23 cellular contexts compared by ENCODE assay signal in the genomic region with DNA sequence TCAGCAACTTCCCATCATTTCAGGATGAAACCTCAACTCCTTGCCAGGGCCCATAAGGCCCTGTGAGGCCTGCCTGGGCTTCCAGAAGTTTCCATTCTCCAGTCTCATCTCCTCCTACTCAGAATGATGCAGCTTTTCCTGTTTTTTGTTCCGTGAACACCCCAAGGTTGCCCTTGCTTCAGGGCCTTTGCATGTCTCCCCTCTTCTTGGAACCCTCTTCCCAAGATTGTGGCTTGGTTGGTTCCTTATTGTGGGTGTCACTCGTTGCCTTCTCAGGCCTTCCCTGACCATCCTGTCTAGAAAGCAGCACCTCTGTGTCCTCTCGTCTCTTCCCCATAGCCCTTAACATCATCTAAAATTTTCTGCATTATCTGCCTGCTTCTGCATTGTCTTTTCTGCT. TPM values are rescaled to one million over a fixed set of nuclear protein-coding genes. Genes with fewer than 3 reads are reported as not detected.
DNase-seq lines count a peak whose midpoint lies in the region; ATAC-seq and TF ChIP-seq lines count a peak whose summit lies in the region.
"Had no signal": no experiment of that assay in that cellular context is flagged by ENCODE, and none has a peak within 500 bp of the region (broad histone marks: within the 10 kb centered on the region; RNA-seq: fewer than 3 reads in every experiment).

No MANE protein-coding gene starts in this region.

- H3K4me3 Mint-ChIP-seq in dendritic cell treated with granulocyte-macrophage colony-stimulating factor and Interleukin-4, amounts not matched to agents 40 ng/mL and 50 ng/mL, for 4 days: no peak overlapping the region
- H3K4me3 Mint-ChIP-seq in neural progenitor cell (no peak overlapping the region), progenitor cell of endocrine pancreas (ENCODE audit: low read depth) (no peak overlapping the region), glutamatergic neuron (ENCODE audit: unreplicated experiment) (no peak overlapping the region)
- H3K4me3 Mint-ChIP-seq in stimulated activated naive B cell treated with anti-CD40 and anti-IgM and Interleukin-4, amounts not matched to agents 10 μg/mL and 1 μg/mL and 100 μg/mL, for 72 hours: no peak overlapping the region
- H3K4me3 Mint-ChIP-seq: CD4-positive, CD25-positive, alpha-beta regulatory T cell; CD8-positive, alpha-beta T cell; HFFc6 had no signal

- no peaks in the 10 kb centered on the region for H3K27me3 ChIP-seq in neural progenitor cell
- H3K27me3 ChIP-seq: BE2C; BLaER1 treated with 17β-estradiol and CSF1 and Interleukin-3, amounts not matched to agents 10 nM and 100 nM had no signal

- no peak overlapping the region for H3K9ac ChIP-seq in neural progenitor cell
- H3K9ac ChIP-seq: BLaER1 treated with 17β-estradiol and CSF1 and Interleukin-3, amounts not matched to agents 10 nM and 100 nM had no signal

- H3K4me1 Mint-ChIP-seq in dendritic cell treated with granulocyte-macrophage colony-stimulating factor and Interleukin-4, amounts not matched to agents 40 ng/mL and 50 ng/mL, for 4 days (ENCODE audit: low read depth): peaks cover 92% of the 10 kb centered on the region
- H3K4me1 Mint-ChIP-seq in neural progenitor cell: peaks cover 23% of the 10 kb centered on the region
- H3K4me1 Mint-ChIP-seq in stimulated activated naive B cell treated with anti-CD40 and anti-IgM and Interleukin-4, amounts not matched to agents 10 μg/mL and 1 μg/mL and 100 μg/mL, for 72 hours: peaks cover 27 to 40% of the 10 kb centered on the region in 2 donors
- H3K4me1 Mint-ChIP-seq in progenitor cell of endocrine pancreas (ENCODE audit: low read depth): peaks cover 4% of the 10 kb centered on the region
- peaks cover 6% of the 10 kb centered on the region for H3K4me1 Mint-ChIP-seq in glutamatergic neuron (ENCODE audit: low read depth, unreplicated experiment)

- peak overlapping the region; percentile 84 for H3K27ac Mint-ChIP-seq in dendritic cell treated with granulocyte-macrophage colony-stimulating factor and Interleukin-4, amounts not matched to agents 40 ng/mL and 50 ng/mL, for 4 days
- H3K27ac Mint-ChIP-seq in neural progenitor cell: peak overlapping the region; percentile 90
- peak overlapping the region; percentile 6 for H3K27ac Mint-ChIP-seq in stimulated activated naive B cell treated with anti-CD40 and anti-IgM and Interleukin-4, amounts not matched to agents 10 μg/mL and 1 μg/mL and 100 μg/mL, for 72 hours
- no peak overlapping the region for H3K27ac Mint-ChIP-seq in progenitor cell of endocrine pancreas
- no peak overlapping the region for H3K27ac Mint-ChIP-seq in glutamatergic neuron (ENCODE audit: unreplicated experiment)
- H3K27ac Mint-ChIP-seq: CD4-positive, CD25-positive, alpha-beta regulatory T cell; CD8-positive, alpha-beta T cell; HFFc6 had no signal

- H3K9me3 Mint-ChIP-seq in dendritic cell treated with granulocyte-macrophage colony-stimulating factor and Interleukin-4, amounts not matched to agents 40 ng/mL and 50 ng/mL, for 4 days: no peaks in the 10 kb centered on the region
- H3K9me3 Mint-ChIP-seq in neural progenitor cell (no peaks in the 10 kb centered on the region), progenitor cell of endocrine pancreas (ENCODE audit: low read depth) (peaks cover 4% of the 10 kb centered on the region), glutamatergic neuron (ENCODE audit: unreplicated experiment) (peaks cover 3% of the 10 kb centered on the region)
- no peaks in the 10 kb centered on the region for H3K9me3 Mint-ChIP-seq in stimulated activated naive B cell treated with anti-CD40 and anti-IgM and Interleukin-4, amounts not matched to agents 10 μg/mL and 1 μg/mL and 100 μg/mL, for 72 hours
- H3K9me3 Mint-ChIP-seq: CD4-positive, CD25-positive, alpha-beta regulatory T cell; CD8-positive, alpha-beta T cell; HFFc6 had no signal

- H3K79me2 ChIP-seq in neural progenitor cell (ENCODE audit: low read depth): no peaks in the 10 kb centered on the region

- H3K4me1 ChIP-seq in neural progenitor cell: no peaks in the 10 kb centered on the region
- H3K4me1 ChIP-seq: A549, Caco-2, HAP-1 had no signal

- no peak overlapping the region for H3K27ac ChIP-seq in neural progenitor cell
- H3K27ac ChIP-seq: A549; BLaER1 treated with 17β-estradiol and CSF1 and Interleukin-3, amounts not matched to agents 10 nM and 100 nM had no signal

- TF ChIP-seq CTCF in neural progenitor cell (IDR thresholded peaks at IDR 0.05) (no peak), progenitor cell of endocrine pancreas (IDR thresholded peaks at IDR 0.05; ENCODE audit: unreplicated experiment) (no peak), glutamatergic neuron (IDR thresholded peaks at IDR 0.05; ENCODE audit: partially characterized antibody, unreplicated experiment) (no peak)

- H3K27me3 Mint-ChIP-seq in dendritic cell treated with granulocyte-macrophage colony-stimulating factor and Interleukin-4, amounts not matched to agents 40 ng/mL and 50 ng/mL, for 4 days: no peaks in the 10 kb centered on the region
- no peaks in the 10 kb centered on the region for H3K27me3 Mint-ChIP-seq in neural progenitor cell (ENCODE audit: insufficient read depth, low read depth)
- H3K27me3 Mint-ChIP-seq in stimulated activated naive B cell treated with anti-CD40 and anti-IgM and Interleukin-4, amounts not matched to agents 10 μg/mL and 1 μg/mL and 100 μg/mL, for 72 hours: peaks cover 11 to 19% of the 10 kb centered on the region in 2 donors
- H3K27me3 Mint-ChIP-seq in progenitor cell of endocrine pancreas: peaks cover 3% of the 10 kb centered on the region
- peaks cover 3% of the 10 kb centered on the region for H3K27me3 Mint-ChIP-seq in glutamatergic neuron (ENCODE audit: unreplicated experiment)

- peak; percentile 67 for DNase-seq in CD1c-positive myeloid dendritic cell (ENCODE audit: extremely low spot score)
- no peak for DNase-seq in neural progenitor cell (ENCODE audit: low spot score)
- no peak for DNase-seq in stimulated activated naive B cell treated with anti-CD40 and anti-IgM and Interleukin-4, amounts not matched to agents 10 μg/mL and 1 μg/mL and 100 μg/mL, for 72 hours
- no peak for DNase-seq in progenitor cell of endocrine pancreas (ENCODE audit: low spot score, unreplicated experiment)
- DNase-seq in NOMO-1 treated with DMSO at 0.1 percent for 48 hours (lab: John Stamatoyannopoulos, UW; ENCODE audit: unreplicated experiment): no peak
- no peak for DNase-seq in glutamatergic neuron
- DNase-seq: 8988T; ACHN; AML-193; BE2C; Caco-2; CD4-positive, CD25-positive, alpha-beta regulatory T cell; CD8-positive, alpha-beta T cell; DMS153; DND-41; GOT3; HFFc6 had no signal

- H3K9me3 ChIP-seq in neural progenitor cell (ENCODE audit: low read depth): no peaks in the 10 kb centered on the region
- H3K9me3 ChIP-seq: A549; BE2C; BLaER1 treated with 17β-estradiol and CSF1 and Interleukin-3, amounts not matched to agents 10 nM and 100 nM; Caco-2; HAP-1 had no signal

- no peaks in the 10 kb centered on the region for H3F3A ChIP-seq in neural progenitor cell (ENCODE audit: low read depth)

- H3K4me2 ChIP-seq in neural progenitor cell: no peak overlapping the region
- H3K4me2 ChIP-seq: A549 had no signal

- ATAC-seq in stimulated activated naive B cell treated with anti-CD40 and anti-IgM and Interleukin-4, amounts not matched to agents 10 μg/mL and 1 μg/mL and 100 μg/mL, for 72 hours (replicated peaks): no peak
- ATAC-seq in GM21529 (IDR thresholded peaks at IDR 0.05; ENCODE audit: unreplicated experiment): no peak
- ATAC-seq: A549; CD8-positive, alpha-beta T cell; GM12878 had no signal

- no peak overlapping the region for H2AFZ ChIP-seq in neural progenitor cell (replicated peaks)

- no peaks in the 10 kb centered on the region for H3K36me3 ChIP-seq in neural progenitor cell
- H3K36me3 ChIP-seq: BE2C; BLaER1 treated with 17β-estradiol and CSF1 and Interleukin-3, amounts not matched to agents 10 nM and 100 nM; HAP-1 had no signal

- no peaks in the 10 kb centered on the region for H3K36me3 Mint-ChIP-seq in dendritic cell treated with granulocyte-macrophage colony-stimulating factor and Interleukin-4, amounts not matched to agents 40 ng/mL and 50 ng/mL, for 4 days (ENCODE audit: low read depth)
- H3K36me3 Mint-ChIP-seq in neural progenitor cell (no peaks in the 10 kb centered on the region), progenitor cell of endocrine pancreas (ENCODE audit: insufficient read depth) (no peaks in the 10 kb centered on the region), glutamatergic neuron (ENCODE audit: unreplicated experiment) (no peaks in the 10 kb centered on the region)
- H3K36me3 Mint-ChIP-seq in stimulated activated naive B cell treated with anti-CD40 and anti-IgM and Interleukin-4, amounts not matched to agents 10 μg/mL and 1 μg/mL and 100 μg/mL, for 72 hours: no peaks in the 10 kb centered on the region
- H3K36me3 Mint-ChIP-seq: CD4-positive, CD25-positive, alpha-beta regulatory T cell; CD8-positive, alpha-beta T cell had no signal

- intact Hi-C loops in dendritic cell treated with granulocyte-macrophage colony-stimulating factor and Interleukin-4, amounts not matched to agents 40 ng/mL and 50 ng/mL, for 4 days (cut with micrococcal nuclease): no loop called here

- no peaks in the 10 kb centered on the region for H4K20me1 ChIP-seq in neural progenitor cell (ENCODE audit: low read depth)

- H3K4me3 ChIP-seq in neural progenitor cell: no peak overlapping the region
- H3K4me3 ChIP-seq: A549; BLaER1 treated with 17β-estradiol and CSF1 and Interleukin-3, amounts not matched to agents 10 nM and 100 nM; GM12878; HAP-1 had no signal

RNA-seq across cellular contexts. Expression of a gene that starts 23.2 kb away (rescaled TPM):
- total RNA-seq in neural progenitor cell (ENCODE audit: low replicate concordance) (154 and 158 TPM in 2 replicates), progenitor cell of endocrine pancreas (105 and 111 TPM in 2 replicates), glutamatergic neuron (ENCODE audit: unreplicated experiment) (250 TPM)

Comparison
In these comparisons a context has a peak if more than half of its experiments do, and no peak if none do; other contexts are left out.
1. H3K27ac Mint-ChIP-seq: peak in dendritic cell treated with granulocyte-macrophage colony-stimulating factor and Interleukin-4, amounts not matched to agents 40 ng/mL and 50 ng/mL, for 4 days (single experiment), neural progenitor cell (single experiment) and stimulated activated naive B cell treated with anti-CD40 and anti-IgM and Interleukin-4, amounts not matched to agents 10 μg/mL and 1 μg/mL and 100 μg/mL, for 72 hours (single experiment); none in progenitor cell of endocrine pancreas (single experiment) and glutamatergic neuron (single experiment).